9 cellular contexts compared by ENCODE assay signal in the genomic region with DNA sequence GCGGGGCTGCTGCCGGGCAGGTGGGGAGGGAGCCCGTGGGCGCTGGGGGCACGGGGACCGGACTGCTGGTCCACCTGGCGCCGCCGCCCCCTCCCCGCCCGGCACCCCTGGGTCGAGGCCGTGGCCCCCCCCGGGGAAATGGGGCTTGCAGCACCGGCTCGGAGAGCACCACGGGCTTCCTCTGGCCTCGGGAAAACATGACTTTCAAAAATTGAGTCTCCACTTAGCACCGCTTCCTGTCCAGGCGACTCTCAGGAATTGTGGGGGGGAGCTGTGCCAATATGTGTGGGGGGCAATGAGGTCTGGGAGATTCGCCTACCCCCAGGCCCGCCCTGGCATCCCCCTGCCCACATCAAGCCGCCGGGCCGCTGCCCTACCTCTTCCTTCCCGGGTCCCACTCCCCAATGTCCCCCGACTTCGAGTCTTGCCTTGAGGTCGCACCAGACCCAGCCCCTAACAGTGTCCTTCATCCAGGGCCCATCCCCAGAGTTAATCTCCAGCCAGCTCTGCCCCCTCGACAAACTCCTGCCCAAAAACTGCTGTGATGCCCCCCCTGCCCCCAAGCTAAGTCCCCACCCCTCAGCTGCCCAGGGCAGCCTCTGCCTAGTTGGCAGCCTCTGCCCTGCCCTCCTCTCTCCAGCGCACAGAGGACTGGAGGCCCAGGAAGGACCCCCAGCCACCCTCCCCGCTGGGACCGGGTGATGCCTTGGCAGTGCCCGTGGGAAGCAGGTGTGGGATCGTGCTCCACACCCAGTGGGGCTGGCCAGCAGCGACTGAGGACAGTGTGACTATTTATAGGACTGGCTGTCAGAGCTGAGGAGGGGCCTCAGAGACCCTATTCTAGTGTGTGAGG. TPM values are rescaled to one million over a fixed set of nuclear protein-coding genes. Genes with fewer than 3 reads are reported as not detected.
DNase-seq lines count a peak whose midpoint lies in the region; ATAC-seq and TF ChIP-seq lines count a peak whose summit lies in the region.
"Had no signal": no experiment of that assay in that cellular context is flagged by ENCODE, and none has a peak within 500 bp of the region (broad histone marks: within the 10 kb centered on the region; RNA-seq: fewer than 3 reads in every experiment).

No MANE protein-coding gene starts in this region.

- no peak for ATAC-seq in CD4-positive, alpha-beta T cell (ENCODE audit: poor library complexity)
- no peak for ATAC-seq in HG03565 (IDR thresholded peaks at IDR 0.05; ENCODE audit: unreplicated experiment)

- H3K9me2 ChIP-seq in PC-9 (ENCODE audit: insufficient read depth), result no peaks in the 10 kb centered on the region

- no peak overlapping the region for H3K27ac Mint-ChIP-seq in CD4-positive, alpha-beta T cell
- peak overlapping the region; percentile 93 for H3K27ac Mint-ChIP-seq in endothelial cell (ENCODE audit: unreplicated experiment)
- no peak overlapping the region for H3K27ac Mint-ChIP-seq in neural progenitor cell

- intact Hi-C loops in CD4-positive, alpha-beta T cell (cut with DNase I, micrococcal nuclease), result no loop called here
- intact Hi-C loops in PC-9 (cut with micrococcal nuclease; ENCODE audit: unreplicated experiment), result no loop called here

- H3K27me3 ChIP-seq in CD4-positive, alpha-beta T cell (ENCODE audit: control insufficient read depth, insufficient read depth, low read length), result peaks cover 45% of the 10 kb centered on the region
- H3K27me3 ChIP-seq in PC-9 (ENCODE audit: insufficient read depth, low read depth), result no peaks in the 10 kb centered on the region
- H3K27me3 ChIP-seq in neural progenitor cell, result peaks cover 21% of the 10 kb centered on the region

- peak overlapping the region; percentile 70 for H3K4me2 ChIP-seq in PC-9
- H3K4me2 ChIP-seq in neural progenitor cell, result peak overlapping the region; percentile 95

- CTCF ChIA-PET in CD4-positive, alpha-beta T cell (lab: Charles Lee), result interaction anchor here (0.5 kb wide), 1 partner anchor 343 kb away, joined by 3 read pairs; no protein-coding TSS in a partner anchor
- CTCF ChIA-PET in PC-9 (lab: Charles Lee), result interaction anchor here (0.6 kb wide), 1 partner anchor 183 kb away, joined by 10 read pairs; no protein-coding TSS in a partner anchor

- H3F3A ChIP-seq in PC-9 (ENCODE audit: insufficient read depth, low read depth), result peaks cover 11% of the 10 kb centered on the region; the same call in 1 of the 2 replicates
- peaks cover 15% of the 10 kb centered on the region for H3F3A ChIP-seq in neural progenitor cell (ENCODE audit: low read depth)

- H3K4me1 ChIP-seq in PC-9 (replicated peaks; ENCODE audit: insufficient read depth) (no peaks in the 10 kb centered on the region), neural progenitor cell (peaks cover 10% of the 10 kb centered on the region)

- H3K79me2 ChIP-seq in PC-9 (ENCODE audit: low read depth), result no peaks in the 10 kb centered on the region
- no peaks in the 10 kb centered on the region for H3K79me2 ChIP-seq in neural progenitor cell (ENCODE audit: low read depth)

- DNase-seq in CD4-positive, alpha-beta T cell, result no peak
- DNase-seq in PC-9, result no peak
- no peak for DNase-seq in endothelial cell (ENCODE audit: low spot score)
- peak; percentile 24 for DNase-seq in neural progenitor cell (ENCODE audit: low spot score)
- DNase-seq in GM10266 (ENCODE audit: extremely low spot score), result no peak
- DNase-seq in kidney glomerular epithelial cell (lab: John Stamatoyannopoulos, UW), result no peak
- no peak for DNase-seq in stimulated activated CD4-positive, alpha-beta T cell treated with anti-CD3 and anti-CD28 coated beads, Interleukin-2, amount 100 ng/mL, for 48 hours

- POLR2A ChIA-PET in CD4-positive, alpha-beta T cell (lab: Charles Lee), result interaction anchor here (0.5 to 1.4 kb wide), 3 partner anchors 183 to 1197 kb away, joined by 3 read pairs; no protein-coding TSS in a partner anchor
- POLR2A ChIA-PET in PC-9 (lab: Charles Lee; ENCODE audit: unreplicated experiment), result no interaction called here

- H3K9me3 Mint-ChIP-seq in CD4-positive, alpha-beta T cell, result no peaks in the 10 kb centered on the region
- H3K9me3 Mint-ChIP-seq in endothelial cell (ENCODE audit: unreplicated experiment) (no peaks in the 10 kb centered on the region), neural progenitor cell (no peaks in the 10 kb centered on the region)

- H3K9me3 ChIP-seq in CD4-positive, alpha-beta T cell (ENCODE audit: control insufficient read depth, low read length), result no peaks in the 10 kb centered on the region
- no peaks in the 10 kb centered on the region for H3K9me3 ChIP-seq in PC-9 (ENCODE audit: insufficient read depth, low read depth)
- no peaks in the 10 kb centered on the region for H3K9me3 ChIP-seq in neural progenitor cell (ENCODE audit: low read depth)

- H3K27ac ChIP-seq in CD4-positive, alpha-beta T cell (ENCODE audit: low read depth, low read length), result no peak overlapping the region
- H3K27ac ChIP-seq in PC-9, result no peak overlapping the region
- no peak overlapping the region for H3K27ac ChIP-seq in neural progenitor cell

- H3K4me1 Mint-ChIP-seq in CD4-positive, alpha-beta T cell (ENCODE audit: low read depth), result no peaks in the 10 kb centered on the region
- peaks cover 8% of the 10 kb centered on the region for H3K4me1 Mint-ChIP-seq in endothelial cell (ENCODE audit: unreplicated experiment)
- H3K4me1 Mint-ChIP-seq in neural progenitor cell, result peaks cover 4% of the 10 kb centered on the region

- peak overlapping the region; percentile 20 for H3K4me3 Mint-ChIP-seq in CD4-positive, alpha-beta T cell
- H3K4me3 Mint-ChIP-seq in endothelial cell (ENCODE audit: unreplicated experiment), result peak overlapping the region; percentile 96
- H3K4me3 Mint-ChIP-seq in neural progenitor cell, result peak overlapping the region; percentile 75

- H2AFZ ChIP-seq in PC-9 (no peak overlapping the region), neural progenitor cell (replicated peaks) (no peak overlapping the region)

- H3K36me3 ChIP-seq in PC-9 (ENCODE audit: low read depth), result no peaks in the 10 kb centered on the region
- no peaks in the 10 kb centered on the region for H3K36me3 ChIP-seq in neural progenitor cell

- H4K20me1 ChIP-seq in PC-9 (ENCODE audit: insufficient read depth) (no peaks in the 10 kb centered on the region), neural progenitor cell (ENCODE audit: low read depth) (no peaks in the 10 kb centered on the region)

- H3K9ac ChIP-seq in neural progenitor cell, result no peak overlapping the region

- no TSS peak for BruUV-seq in PC-9 (replicated peaks; lab: Mats Ljungman, UMichigan)

- H3K27me3 Mint-ChIP-seq in CD4-positive, alpha-beta T cell, result peaks cover 24% of the 10 kb centered on the region
- H3K27me3 Mint-ChIP-seq in endothelial cell (ENCODE audit: unreplicated experiment), result peaks cover 65% of the 10 kb centered on the region
- H3K27me3 Mint-ChIP-seq in neural progenitor cell (ENCODE audit: insufficient read depth, low read depth), result peaks cover 2% of the 10 kb centered on the region

- no peak for TF ChIP-seq CTCF in CD4-positive, alpha-beta T cell (IDR thresholded peaks at IDR 0.05)
- no peak for TF ChIP-seq CTCF in PC-9 (conservative IDR thresholded peaks at IDR 0.05)
- no peak for TF ChIP-seq CTCF in endothelial cell (IDR thresholded peaks at IDR 0.05; ENCODE audit: unreplicated experiment)
- TF ChIP-seq CTCF in neural progenitor cell (IDR thresholded peaks at IDR 0.05), result no peak
- no peak for TF ChIP-seq CTCF in GM10266 (IDR thresholded peaks at IDR 0.05; ENCODE audit: control insufficient read depth, insufficient read depth, low read depth, missing control alignments)

- H3K4me3 ChIP-seq in PC-9 (peak overlapping the region; percentile 48; the same call in 1 of the 2 replicates), neural progenitor cell (peak overlapping the region; percentile 53)

- no peaks in the 10 kb centered on the region for H3K36me3 Mint-ChIP-seq in CD4-positive, alpha-beta T cell (ENCODE audit: low read depth)
- H3K36me3 Mint-ChIP-seq in endothelial cell (ENCODE audit: low read depth, unreplicated experiment), result peaks cover 34% of the 10 kb centered on the region
- H3K36me3 Mint-ChIP-seq in neural progenitor cell, result no peaks in the 10 kb centered on the region

RNA-seq across cellular contexts. Expression of gene EGFL7, which starts 3.9 kb away (rescaled TPM):
- total RNA-seq in CD4-positive, alpha-beta T cell, result not detected
- 53.1 and 70.7 TPM in 2 replicates for total RNA-seq in PC-9 (2021)
- total RNA-seq in endothelial cell (ENCODE audit: unreplicated experiment), result 945 TPM
- 16.5 and 47.4 TPM in 2 replicates for total RNA-seq in neural progenitor cell (ENCODE audit: low replicate concordance)

RNA-seq across cellular contexts. Expression of gene AGPAT2, which starts 20.7 kb away (rescaled TPM):
- 1 to 10 TPM; 3.6 to 4.0 TPM for total RNA-seq in CD4-positive, alpha-beta T cell
- 124 and 136 TPM in 2 replicates for total RNA-seq in PC-9 (2021)
- total RNA-seq in endothelial cell (ENCODE audit: unreplicated experiment), result 38.9 TPM
- total RNA-seq in neural progenitor cell (ENCODE audit: low replicate concordance), result 2.4 and 3.4 TPM in 2 replicates

RNA-seq across cellular contexts. Expression of gene DIPK1B, which starts 45.8 kb away (rescaled TPM):
- under 1 TPM in 1 of 2 experiments, not detected in 1; 0.11 TPM for total RNA-seq in CD4-positive, alpha-beta T cell
- total RNA-seq in PC-9 (2021) (19.0 and 32.6 TPM in 2 replicates), endothelial cell (ENCODE audit: unreplicated experiment) (293 TPM), neural progenitor cell (ENCODE audit: low replicate concordance) (11.8 and 52.8 TPM in 2 replicates)
- total RNA-seq: activated CD8-positive, alpha-beta memory T cell treated with anti-CD3 and anti-CD28 coated beads for 36 hours had no signal

Comparison
In these comparisons a context has a peak if more than half of its experiments do, and no peak if none do; other contexts are left out.
1. H3K4me3 Mint-ChIP-seq: peak in every context shown above with its lines; median percentile 96 in endothelial cell; 75 in neural progenitor cell; 20 in CD4-positive, alpha-beta T cell.
2. RNA of gene EGFL7, which starts 3.9 kb away (total RNA-seq): 945 TPM in endothelial cell (single experiment); 53.1 to 70.7 TPM in PC-9, 16.5 to 47.4 TPM in neural progenitor cell and not detected in CD4-positive, alpha-beta T cell; every median in the first group is over 10 times any median in the second.